Comparison of ENCODE assay signal across 1 cellular context in genomic region chr19:55229145-55229788, GRCh38.
TF ChIP-seq lines count a peak whose summit lies in the region.

No MANE protein-coding gene starts in this region.

TF ChIP-seq in WTC11, 78 proteins besides CTCF, POLR2A, EP300 and RAD21 (continued from another document):
- TF ChIP-seq AFF4 (CRISPR knock-in tag; IDR thresholded peaks at IDR 0.05; ENCODE audit: borderline replicate concordance) (no peak), KAT7 (CRISPR knock-in tag; IDR thresholded peaks at IDR 0.05; ENCODE audit: borderline replicate concordance) (no peak), CBFB (CRISPR knock-in tag; IDR thresholded peaks at IDR 0.05; ENCODE audit: low read depth) (no peak), ZNF532 (CRISPR knock-in tag; IDR thresholded peaks at IDR 0.05; ENCODE audit: borderline replicate concordance) (no peak), TP53 (CRISPR knock-in tag; IDR thresholded peaks at IDR 0.05) (no peak), SP1 (CRISPR knock-in tag; conservative IDR thresholded peaks at IDR 0.05) (no peak)
